Comparison of ENCODE assay signal across 1 cellular context in the genomic region with DNA sequence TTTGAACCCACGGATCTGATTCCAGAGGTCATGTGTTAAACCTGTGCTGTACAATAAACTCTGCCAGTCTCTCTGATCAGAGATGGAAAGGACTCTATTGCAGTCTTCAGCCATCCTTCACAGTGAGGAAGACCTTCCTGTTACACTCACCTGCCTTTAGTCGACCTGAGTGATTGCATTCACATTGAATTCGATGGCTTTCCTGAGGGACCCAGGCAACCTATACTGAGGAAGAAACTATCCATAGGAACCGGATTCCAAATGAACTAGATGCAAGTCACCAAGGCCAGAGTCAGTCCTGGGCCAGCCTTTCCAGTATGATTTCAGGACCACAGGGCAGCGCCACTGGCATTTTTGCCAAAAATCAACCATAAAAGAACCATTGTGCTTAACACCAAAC.
A peak's percentile ranks its signal among the peaks of the same experiment; 100 is the strongest.
TF ChIP-seq lines count a peak whose summit lies in the region.

No MANE protein-coding gene starts in this region.

TF ChIP-seq in GM12878, 131 proteins besides CTCF, POLR2A, EP300 and RAD21:
- 0 out of 2 replicates have a peak, but pooled peaks have one; percentile 2 for TF ChIP-seq MLLT1 (IDR thresholded peaks at IDR 0.05)
- peak; percentile 6 for TF ChIP-seq HDAC6 (IDR thresholded peaks at IDR 0.05; ENCODE audit: unreplicated experiment)
- no peak for TF ChIP-seq MEF2A (IDR thresholded peaks at IDR 0.05; ENCODE audit: insufficient read depth, low read depth, low read length)
